ENCODE assay signal across 27 cellular contexts in the genomic region with DNA sequence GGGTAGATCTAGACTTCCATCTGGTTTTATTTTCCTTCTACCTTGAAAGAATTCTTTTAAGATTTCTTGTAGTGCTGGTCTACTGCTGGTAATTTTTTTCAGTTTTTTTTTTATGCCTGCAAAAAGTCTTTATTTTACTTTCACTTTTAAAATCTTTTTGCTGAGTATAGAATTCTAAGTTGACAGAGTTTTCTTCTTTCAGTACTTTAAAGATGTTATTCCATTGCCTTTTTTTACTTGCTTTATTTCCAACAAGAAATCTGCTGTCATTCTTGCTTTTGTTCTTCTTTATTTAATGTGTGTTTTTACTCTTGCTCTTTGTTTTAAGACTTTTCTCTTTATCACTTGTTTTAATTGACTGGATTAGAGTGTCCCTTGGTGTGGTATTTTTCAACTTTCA.
"Had no signal": no experiment of that assay in that cellular context is flagged by ENCODE, and none has a peak within 500 bp of the region (broad histone marks: within the 10 kb centered on the region; RNA-seq: fewer than 3 reads in every experiment).

No MANE protein-coding gene starts in this region.

- H3K4me3 ChIP-seq: esophagus squamous epithelium, gastrocnemius medialis, heart right ventricle, left lung, lower lobe of right lung had no signal

- H3K4me1 Mint-ChIP-seq: endodermal cell had no signal

- H3K4me3 Mint-ChIP-seq: dendritic cell treated with granulocyte-macrophage colony-stimulating factor and Interleukin-4, amounts not matched to agents 40 ng/mL and 50 ng/mL, for 4 days; effector memory CD8-positive, alpha-beta T cell; endodermal cell; naive thymus-derived CD4-positive, alpha-beta T cell; natural killer cell had no signal

- H3K4me1 ChIP-seq: esophagus squamous epithelium, gastrocnemius medialis, heart right ventricle, left lung, lower lobe of right lung had no signal

- H3K36me3 ChIP-seq: esophagus squamous epithelium, gastrocnemius medialis, heart right ventricle, left lung, lower lobe of right lung had no signal

- H3K27me3 ChIP-seq: gastrocnemius medialis, left lung had no signal

- ATAC-seq: effector memory CD8-positive, alpha-beta T cell; esophagus mucosa; gastrocnemius medialis; heart right ventricle; left cardiac atrium; left lung; left ventricle myocardium superior; lower lobe of right lung; naive thymus-derived CD4-positive, alpha-beta T cell; natural killer cell had no signal

- DNase-seq: cortex of kidney; effector CD8-positive, alpha-beta T cell; effector memory CD8-positive, alpha-beta T cell; endodermal cell; erythroblast; esophagus squamous epithelium; foreskin fibroblast; foreskin melanocyte; gastrocnemius medialis; glutamatergic neuron; head of caudate nucleus; heart right ventricle; hippocampal formation; left cardiac atrium; left lung; left ventricle myocardium superior; lower lobe of right lung; mesenchymal stem cell; midbrain; naive thymus-derived CD4-positive, alpha-beta T cell; natural killer cell had no signal

- FAIRE-seq: endometrium, islet of Langerhans, keratinocyte had no signal

- H3K27ac Mint-ChIP-seq: dendritic cell treated with granulocyte-macrophage colony-stimulating factor and Interleukin-4, amounts not matched to agents 40 ng/mL and 50 ng/mL, for 4 days; endodermal cell; naive thymus-derived CD4-positive, alpha-beta T cell; natural killer cell had no signal

- H3K27ac ChIP-seq: epithelial cell of prostate, esophagus squamous epithelium, gastrocnemius medialis, heart right ventricle, left lung, lower lobe of right lung had no signal
